Comparison of ENCODE assay signal across 28 cellular contexts in the genomic region with DNA sequence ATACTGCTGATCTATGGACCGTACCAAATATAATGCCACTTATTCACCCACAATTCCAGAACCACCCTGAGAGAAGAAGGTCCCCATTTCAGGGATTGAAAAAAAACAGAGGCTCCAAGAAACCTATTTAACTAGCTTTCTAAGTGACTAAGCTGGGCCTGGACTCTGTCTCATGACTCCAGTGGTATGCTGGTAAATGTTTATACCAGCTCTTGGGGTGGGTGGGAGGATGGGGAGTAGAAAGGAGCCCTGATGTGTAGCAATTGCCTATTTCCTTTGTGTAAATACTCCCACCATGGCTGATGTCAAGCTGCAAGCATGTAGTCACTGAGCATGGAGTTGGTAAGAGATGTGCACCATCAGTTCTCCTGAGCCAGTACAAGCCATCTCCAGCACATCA. TPM values are rescaled to one million over a fixed set of nuclear protein-coding genes. Genes with fewer than 3 reads are reported as not detected.
DNase-seq lines count a peak whose midpoint lies in the region; ATAC-seq, FAIRE-seq and TF ChIP-seq lines count a peak whose summit lies in the region.
"Had no signal": no experiment of that assay in that cellular context is flagged by ENCODE, and none has a peak within 500 bp of the region (broad histone marks: within the 10 kb centered on the region; RNA-seq: fewer than 3 reads in every experiment).

No MANE protein-coding gene starts in this region.

- H2AK9ac ChIP-seq in IMR-90 (replicated peaks; ENCODE audit: low read depth, low read length, poor library complexity): no peak overlapping the region

- no peaks in the 10 kb centered on the region for H3K9me2 ChIP-seq in GM23338 (ENCODE audit: insufficient read depth)

- H3K9me1 ChIP-seq in IMR-90 (ENCODE audit: insufficient read depth, low read length): no peaks in the 10 kb centered on the region

- H3K18ac ChIP-seq in IMR-90 (ENCODE audit: low read depth, low read length): no peak overlapping the region

- TF ChIP-seq POLR2A in A549 (IDR thresholded peaks at IDR 0.05; ENCODE audit: low read length): no peak
- no peak for TF ChIP-seq POLR2A in IMR-90 (IDR thresholded peaks at IDR 0.05; ENCODE audit: low read depth, low read length)

- no peaks in the 10 kb centered on the region for H3F3A ChIP-seq in GM23338 (replicated peaks; ENCODE audit: low read depth)

- ATAC-seq in A549 (peak in 1 of 2 experiments; percentile 19; a peak in 2 of 6 replicates), IMR-90 (ENCODE audit: low read depth) (peak; percentile 64; the same call in 1 of the 2 replicates), GM23338 (no peak)
- ATAC-seq in activated naive CD8-positive, alpha-beta T cell treated with anti-CD3 and anti-CD28 coated beads, Interleukin-2, amount 50 U/mL, for 24 hours: no peak
- ATAC-seq: PC-3, SK-N-SH treated with all-trans-retinoic acid at 6 μM for 48 hours had no signal

- in situ Hi-C loops in IMR-90 (cut with MboI; ENCODE audit: low sequenced_read_pairs) (no loop called here), mammary epithelial cell (cut with MboI; ENCODE audit: low sequenced_read_pairs in 2 of 2) (no loop called here)

- no peak overlapping the region for H3K9ac ChIP-seq in IMR-90 (ENCODE audit: low read depth, low read length)
- no peak overlapping the region for H3K9ac ChIP-seq in mammary epithelial cell (ENCODE audit: insufficient read depth, low read length)
- H3K9ac ChIP-seq: BLaER1 had no signal

- H3K27me3 ChIP-seq in IMR-90 (ENCODE audit: control insufficient read depth, insufficient read depth, low read length) (peaks cover 6% of the 10 kb centered on the region; the same call in 1 of the 2 replicates), mammary epithelial cell (ENCODE audit: insufficient read depth, low read length) (no peaks in the 10 kb centered on the region), GM23338 (ENCODE audit: insufficient read depth) (no peaks in the 10 kb centered on the region)
- H3K27me3 ChIP-seq: BLaER1 had no signal

- H2AFZ ChIP-seq in IMR-90 (replicated peaks; ENCODE audit: low read length, poor library complexity) (no peak overlapping the region), mammary epithelial cell (ENCODE audit: low read depth, low read length) (no peak overlapping the region), GM23338 (no peak overlapping the region)

- no peak overlapping the region for H2BK15ac ChIP-seq in IMR-90 (ENCODE audit: low read depth, low read length)

- TF ChIP-seq CTCF in A549 (IDR thresholded peaks at IDR 0.05) (no peak), IMR-90 (conservative IDR thresholded peaks at IDR 0.05; ENCODE audit: low read depth, low read length) (no peak), mammary epithelial cell (conservative IDR thresholded peaks at IDR 0.05 in 1 of 2, IDR thresholded peaks at IDR 0.05 in 1 of 2; ENCODE audit: extremely low read depth in 1 of 2, insufficient read depth in 1 of 2, low read depth in 1 of 2, low read length in 2 of 2) (no peak), GM23338 (conservative IDR thresholded peaks at IDR 0.05; ENCODE audit: low read depth in 2 of 2) (no peak)

- no peak overlapping the region for H3K4me3 Mint-ChIP-seq in activated naive CD8-positive, alpha-beta T cell treated with anti-CD3 and anti-CD28 coated beads, Interleukin-2, amount 50 U/mL, for 24 hours
- H3K4me3 Mint-ChIP-seq in GM23338: no peak overlapping the region
- H3K4me3 Mint-ChIP-seq: CD4-positive, CD25-positive, alpha-beta regulatory T cell had no signal

- no peak overlapping the region for H4K8ac ChIP-seq in IMR-90 (ENCODE audit: low read depth in 2 of 2, low read length in 2 of 2)

- no peak overlapping the region for H2BK20ac ChIP-seq in IMR-90 (ENCODE audit: low read depth, low read length)

- DNase-seq in A549 (ENCODE audit: low read depth in 1 of 2, low spot score in 1 of 2) (no peak), IMR-90 (peak; percentile 43), amniotic epithelial cell (ENCODE audit: low read depth) (peak; percentile 36), kidney tubule cell (ENCODE audit: low spot score) (peak; percentile 57), mammary epithelial cell (no peak), GM23338 (ENCODE audit: low spot score) (no peak)
- no peak for DNase-seq in activated naive CD8-positive, alpha-beta T cell treated with anti-CD3 and anti-CD28 coated beads, Interleukin-2, amount 50 U/mL, for 24 hours
- no peak for DNase-seq in activated CD4-positive, CD25-positive, alpha-beta regulatory T cell treated with anti-CD3 and anti-CD28 coated beads, Interleukin-2, amount 50 U/mL, for 72 hours
- DNase-seq: 8988T; CD4-positive, CD25-positive, alpha-beta regulatory T cell; DMS153; DND-41; HCEC 1CT; KG1; MM.1S; NCI-H1105; NCI-H1436 treated with DMSO at 0.1 percent for 48 hours; NCI-H187 treated with DMSO at 0.1 percent for 48 hours; NCI-H2107; NCI-H446 treated with DMSO at 0.1 percent for 48 hours; NCI-H526; NCI-H82; NK-92 treated with Interleukin-12 subunit alpha and Interleukin-12 subunit beta, amount 100 ng/mL, for 24 hours; PC-3 had no signal

- POLR2A ChIA-PET in A549 (lab: Yijun Ruan, JAX): no interaction called here
- POLR2A ChIA-PET in IMR-90 (lab: Charles Lee; ENCODE audit: unreplicated experiment): no interaction called here

- H3K4me1 Mint-ChIP-seq in activated naive CD8-positive, alpha-beta T cell treated with anti-CD3 and anti-CD28 coated beads, Interleukin-2, amount 50 U/mL, for 24 hours: no peaks in the 10 kb centered on the region
- peaks cover 2% of the 10 kb centered on the region; the same call in 2 of the 3 replicates for H3K4me1 Mint-ChIP-seq in GM23338
- H3K4me1 Mint-ChIP-seq: CD4-positive, CD25-positive, alpha-beta regulatory T cell had no signal

- H2BK5ac ChIP-seq in IMR-90 (ENCODE audit: low read depth, low read length, poor library complexity, severe bottlenecking): no peak overlapping the region

- no peak for FAIRE-seq in A549 (lab: Jason Lieb, UNC)
- FAIRE-seq: H1 had no signal

- H3K79me2 ChIP-seq in mammary epithelial cell (ENCODE audit: insufficient read depth, low read length) (no peaks in the 10 kb centered on the region), GM23338 (replicated peaks; ENCODE audit: insufficient read depth) (no peaks in the 10 kb centered on the region)

- H3K4me1 ChIP-seq in A549: peaks cover 17% of the 10 kb centered on the region; the same call in 2 of the 3 replicates
- H3K4me1 ChIP-seq in IMR-90 (ENCODE audit: control insufficient read depth, insufficient read depth, low read length): no peaks in the 10 kb centered on the region
- no peaks in the 10 kb centered on the region for H3K4me1 ChIP-seq in mammary epithelial cell (ENCODE audit: insufficient read depth, low read length)
- no peaks in the 10 kb centered on the region for H3K4me1 ChIP-seq in GM23338 (ENCODE audit: insufficient read depth)

- H3K27me3 Mint-ChIP-seq in activated naive CD8-positive, alpha-beta T cell treated with anti-CD3 and anti-CD28 coated beads, Interleukin-2, amount 50 U/mL, for 24 hours: peaks cover 16% of the 10 kb centered on the region
- peaks cover 11% of the 10 kb centered on the region for H3K27me3 Mint-ChIP-seq in GM23338 (ENCODE audit: insufficient read depth, low read depth, poor library complexity)

- no peak overlapping the region for H2AK5ac ChIP-seq in IMR-90 (ENCODE audit: low read depth, low read length)

- H4K91ac ChIP-seq in IMR-90 (ENCODE audit: insufficient read depth, low read depth, low read length): no peak overlapping the region

- WGBS in A549 (ENCODE audit: missing lambda C conversion rate): 36% methylated on average over 1 of the region's 1 CpG
- WGBS in IMR-90 (ENCODE audit: extremely low coverage in 2 of 2, insufficient read length in 1 of 2), 2 experiments: no CpG with 5 or more reads among the region's 1 CpG
- WGBS in mammary epithelial cell (ENCODE audit: low coverage, missing lambda C conversion rate): 100% methylated on average over 1 of the region's 1 CpG

- TF ChIP-seq EP300 in A549 (IDR thresholded peaks at IDR 0.05): no peak

- H3K4ac ChIP-seq in IMR-90 (ENCODE audit: low read depth, low read length): no peak overlapping the region

- no peak overlapping the region for H3K56ac ChIP-seq in IMR-90 (ENCODE audit: extremely low read depth, insufficient read depth, low read length)

- H3K4me3 ChIP-seq in A549: no peak overlapping the region
- no peak overlapping the region for H3K4me3 ChIP-seq in IMR-90 (ENCODE audit: insufficient read depth, low read depth, low read length)
- H3K4me3 ChIP-seq in mammary epithelial cell (replicated peaks in 1 of 3; ENCODE audit: insufficient read depth in 1 of 3, low read depth in 2 of 3, low read length in 3 of 3): no peak overlapping the region
- H3K4me3 ChIP-seq in GM23338: no peak overlapping the region
- H3K4me3 ChIP-seq: BLaER1 had no signal

- H3K14ac ChIP-seq in IMR-90 (replicated peaks; ENCODE audit: low read depth, low read length): no peak overlapping the region

- H3K9me3 Mint-ChIP-seq in activated naive CD8-positive, alpha-beta T cell treated with anti-CD3 and anti-CD28 coated beads, Interleukin-2, amount 50 U/mL, for 24 hours: no peaks in the 10 kb centered on the region
- peaks cover 3% of the 10 kb centered on the region; the same call in 1 of the 3 replicates for H3K9me3 Mint-ChIP-seq in GM23338

- TF ChIP-seq RAD21 in A549 (conservative IDR thresholded peaks at IDR 0.05 in 1 of 2, IDR thresholded peaks at IDR 0.05 in 1 of 2) (no peak), IMR-90 (IDR thresholded peaks at IDR 0.05; ENCODE audit: low read length) (no peak)

- H2BK120ac ChIP-seq in IMR-90 (ENCODE audit: low read depth, low read length): no peak overlapping the region

- CTCF ChIA-PET in A549 (lab: Yijun Ruan, JAX): interaction anchor here (3.2 kb wide), 1 partner anchor 79 kb away, joined by 10 read pairs; no protein-coding TSS in a partner anchor
- CTCF ChIA-PET in IMR-90 (lab: Yijun Ruan, JAX): no interaction called here
- CTCF ChIA-PET in mammary epithelial cell (lab: Charles Lee; ENCODE audit: low non-redundant PET): no interaction called here

- H4K5ac ChIP-seq in IMR-90 (ENCODE audit: low read depth, low read length): no peak overlapping the region

- H3K4me2 ChIP-seq in A549: peak overlapping the region; percentile 27; the same call in 2 of the 3 replicates
- no peak overlapping the region for H3K4me2 ChIP-seq in IMR-90 (ENCODE audit: low read depth, low read length)
- H3K4me2 ChIP-seq in mammary epithelial cell (ENCODE audit: insufficient read depth, low read depth, low read length): no peak overlapping the region
- H3K4me2 ChIP-seq in GM23338: no peak overlapping the region
- H3K4me2 ChIP-seq: BLaER1 had no signal

- H3K27ac Mint-ChIP-seq in activated naive CD8-positive, alpha-beta T cell treated with anti-CD3 and anti-CD28 coated beads, Interleukin-2, amount 50 U/mL, for 24 hours: no peak overlapping the region
- H3K27ac Mint-ChIP-seq in GM23338: no peak overlapping the region
- H3K27ac Mint-ChIP-seq: CD4-positive, CD25-positive, alpha-beta regulatory T cell had no signal

- no peaks in the 10 kb centered on the region for H3K9me3 ChIP-seq in A549
- H3K9me3 ChIP-seq in IMR-90 (ENCODE audit: control insufficient read depth, insufficient read depth, low read length): no peaks in the 10 kb centered on the region
- no peaks in the 10 kb centered on the region for H3K9me3 ChIP-seq in mammary epithelial cell (replicated peaks; ENCODE audit: insufficient read depth, low read length)
- H3K9me3 ChIP-seq: BLaER1 had no signal

- 0 out of 2 replicates have a peak, but pooled peaks cover 6% of the 10 kb centered on the region for H4K20me1 ChIP-seq in IMR-90 (ENCODE audit: insufficient read depth, low read length)
- H4K20me1 ChIP-seq in mammary epithelial cell (ENCODE audit: insufficient read depth, low read length): no peaks in the 10 kb centered on the region
- H4K20me1 ChIP-seq in GM23338 (replicated peaks; ENCODE audit: insufficient read depth): no peaks in the 10 kb centered on the region
- H4K20me1 ChIP-seq: BLaER1 had no signal

- H3K79me1 ChIP-seq in IMR-90 (ENCODE audit: low read depth in 1 of 2, low read length in 2 of 2): no peaks in the 10 kb centered on the region

- H3K23ac ChIP-seq in IMR-90 (ENCODE audit: low read depth, low read length): no peak overlapping the region

- intact Hi-C loops in IMR-90 (cut with micrococcal nuclease): no loop called here
- intact Hi-C loops in mammary epithelial cell (cut with micrococcal nuclease): no loop called here

- H3K27ac ChIP-seq in A549 (no peak overlapping the region), IMR-90 (ENCODE audit: insufficient read depth, low read length) (no peak overlapping the region), mammary epithelial cell (ENCODE audit: insufficient read depth, low read depth, low read length) (no peak overlapping the region), GM23338 (ENCODE audit: low read depth) (no peak overlapping the region)
- H3K27ac ChIP-seq: BLaER1 had no signal

- H3K36me3 ChIP-seq in IMR-90 (ENCODE audit: control insufficient read depth, insufficient read depth, low read length) (no peaks in the 10 kb centered on the region), mammary epithelial cell (ENCODE audit: insufficient read depth, low read length) (no peaks in the 10 kb centered on the region), GM23338 (ENCODE audit: insufficient read depth) (no peaks in the 10 kb centered on the region)
- H3K36me3 ChIP-seq: BLaER1 had no signal

- H3K36me3 Mint-ChIP-seq in activated naive CD8-positive, alpha-beta T cell treated with anti-CD3 and anti-CD28 coated beads, Interleukin-2, amount 50 U/mL, for 24 hours (ENCODE audit: low read depth): no peaks in the 10 kb centered on the region
- H3K36me3 Mint-ChIP-seq in GM23338 (ENCODE audit: low read depth): no peaks in the 10 kb centered on the region
- H3K36me3 Mint-ChIP-seq: CD4-positive, CD25-positive, alpha-beta regulatory T cell had no signal

- dilution Hi-C loops in IMR-90 (cut with HindIII; ENCODE audit: low sequenced_read_pairs, unreplicated experiment): no loop called here
- dilution Hi-C loops in mammary epithelial cell (cut with HindIII; ENCODE audit: low sequenced_read_pairs): no loop called here

- BruUV-seq in IMR-90 (replicated peaks; lab: Mats Ljungman, UMichigan): no TSS peak
- no TSS peak for BruUV-seq in mammary epithelial cell (replicated peaks; lab: Mats Ljungman, UMichigan)

RNA-seq across cellular contexts. Expression of a gene that starts 2.8 kb away (rescaled TPM):
- not detected in 2 replicates for polyA plus RNA-seq in A549 (2011; rRNA removed)
- not detected in 2 replicates for polyA plus RNA-seq in A549 (2012; cell fraction: cytosol; rRNA removed)
- not detected in 2 replicates for polyA plus RNA-seq in A549 (2012; cell fraction: nucleus; rRNA removed)
- not detected in 3 replicates for polyA plus RNA-seq in A549 (2017; fragmentation: RNase III; extraction: RNeasy Plus Mini Kit Qiagen cat#74134 plus additional on column Dnase treatment)
- not detected in 2 replicates for polyA minus RNA-seq in A549 (2011; rRNA and poly(A)+ RNA removed)
- total RNA-seq in IMR-90 (2012; rRNA removed): not detected in 2 replicates
- not detected in 2 replicates for polyA plus RNA-seq in IMR-90 (2012; rRNA removed)
- not detected in 2 replicates for polyA plus RNA-seq in IMR-90 (2012; cell fraction: cytosol; rRNA removed)
- not detected in 2 replicates for polyA plus RNA-seq in IMR-90 (2012; cell fraction: nucleus; rRNA removed; ENCODE audit: low replicate concordance)
- not detected for total RNA-seq in mammary epithelial cell
- not detected for polyA plus RNA-seq in mammary epithelial cell
- polyA minus RNA-seq in mammary epithelial cell: not detected
- total RNA-seq in GM23338 (2014; rRNA removed; shearing (Covaris generic)): not detected in 2 replicates
- polyA plus RNA-seq in GM23338 (2016; fragmentation: Nextera tagmentation; extraction: Ambion mirVana): not detected in 2 replicates
- total RNA-seq: CD4-positive, CD25-positive, alpha-beta regulatory T cell; H1; HT1080; PC-3 had no signal
- polyA plus RNA-seq: CD4-positive, CD25-positive, alpha-beta regulatory T cell; H1 had no signal

RNA-seq across cellular contexts. Expression of a gene that starts 12.3 kb away (rescaled TPM):
- polyA plus RNA-seq in A549 (2011; rRNA removed): not detected in 2 replicates
- polyA plus RNA-seq in A549 (2012; cell fraction: cytosol; rRNA removed): 0.03 TPM in 1 of 2 replicates, not detected in the other
- polyA plus RNA-seq in A549 (2012; cell fraction: nucleus; rRNA removed): 0.06 TPM in 1 of 2 replicates, not detected in the other
- polyA plus RNA-seq in A549 (2017; fragmentation: RNase III; extraction: RNeasy Plus Mini Kit Qiagen cat#74134 plus additional on column Dnase treatment): not detected in 3 replicates
- polyA minus RNA-seq in A549 (2011; rRNA and poly(A)+ RNA removed): not detected in 2 replicates
- total RNA-seq in IMR-90 (2012; rRNA removed): not detected in 2 replicates
- not detected in 2 replicates for polyA plus RNA-seq in IMR-90 (2012; rRNA removed)
- polyA plus RNA-seq in IMR-90 (2012; cell fraction: cytosol; rRNA removed): not detected in 2 replicates
- polyA plus RNA-seq in IMR-90 (2012; cell fraction: nucleus; rRNA removed; ENCODE audit: low replicate concordance): 0.10 and 0.17 TPM in 2 replicates
- not detected for total RNA-seq in mammary epithelial cell
- not detected for polyA plus RNA-seq in mammary epithelial cell
- not detected for polyA minus RNA-seq in mammary epithelial cell
- not detected in 2 replicates for total RNA-seq in GM23338 (2014; rRNA removed; shearing (Covaris generic))
- not detected in 2 replicates for polyA plus RNA-seq in GM23338 (2016; fragmentation: Nextera tagmentation; extraction: Ambion mirVana)
- total RNA-seq: CD4-positive, CD25-positive, alpha-beta regulatory T cell; H1; HT1080; PC-3 had no signal

RNA-seq across cellular contexts. Expression of a gene that starts 40.0 kb away (rescaled TPM):
- polyA plus RNA-seq in A549 (2011; rRNA removed) (0.36 and 0.37 TPM in 2 replicates), A549 (2017; fragmentation: RNase III; extraction: RNeasy Plus Mini Kit Qiagen cat#74134 plus additional on column Dnase treatment) (0.05 to 0.17 TPM in 2 of 3 replicates, not detected in the other), IMR-90 (2012; rRNA removed) (not detected in 2 replicates), mammary epithelial cell (not detected), GM23338 (2016; fragmentation: Nextera tagmentation; extraction: Ambion mirVana) (0.15 and 0.23 TPM in 2 replicates)
- polyA plus RNA-seq in A549 (2012; cell fraction: cytosol; rRNA removed): 0.21 and 0.34 TPM in 2 replicates
- polyA plus RNA-seq in A549 (2012; cell fraction: nucleus; rRNA removed): 0.17 and 0.23 TPM in 2 replicates
- 0.15 and 0.17 TPM in 2 replicates for polyA minus RNA-seq in A549 (2011; rRNA and poly(A)+ RNA removed)
- total RNA-seq in IMR-90 (2012; rRNA removed) (not detected in 2 replicates), mammary epithelial cell (not detected)
- polyA plus RNA-seq in IMR-90 (2012; cell fraction: cytosol; rRNA removed): not detected in 2 replicates
- polyA plus RNA-seq in IMR-90 (2012; cell fraction: nucleus; rRNA removed; ENCODE audit: low replicate concordance): not detected in 2 replicates
- polyA minus RNA-seq in mammary epithelial cell: not detected
- 0.35 TPM in 1 of 2 replicates, not detected in the other for total RNA-seq in GM23338 (2014; rRNA removed; shearing (Covaris generic))
- total RNA-seq: CD4-positive, CD25-positive, alpha-beta regulatory T cell; HT1080; PC-3 had no signal
- polyA plus RNA-seq: CD4-positive, CD25-positive, alpha-beta regulatory T cell had no signal

RNA-seq across cellular contexts. Expression of a gene that starts 42.5 kb away (rescaled TPM):
- polyA plus RNA-seq in A549 (2011; rRNA removed): 282 and 288 TPM in 2 replicates
- 209 and 269 TPM in 2 replicates for polyA plus RNA-seq in A549 (2012; cell fraction: cytosol; rRNA removed)
- 245 and 266 TPM in 2 replicates for polyA plus RNA-seq in A549 (2012; cell fraction: nucleus; rRNA removed)
- 323 to 357 TPM (median 335 TPM) in 3 replicates for polyA plus RNA-seq in A549 (2017; fragmentation: RNase III; extraction: RNeasy Plus Mini Kit Qiagen cat#74134 plus additional on column Dnase treatment)
- 314 and 342 TPM in 2 replicates for polyA minus RNA-seq in A549 (2011; rRNA and poly(A)+ RNA removed)
- total RNA-seq in IMR-90 (2012; rRNA removed): 144 and 146 TPM in 2 replicates
- polyA plus RNA-seq in IMR-90 (2012; rRNA removed): 101 and 106 TPM in 2 replicates
- polyA plus RNA-seq in IMR-90 (2012; cell fraction: cytosol; rRNA removed): 58.6 and 84.5 TPM in 2 replicates
- 41.6 and 70.5 TPM in 2 replicates for polyA plus RNA-seq in IMR-90 (2012; cell fraction: nucleus; rRNA removed; ENCODE audit: low replicate concordance)
- total RNA-seq in mammary epithelial cell: 100 to 1,000 TPM in 1 of 2 donors, 10 to 100 TPM in 1; 53.0 to 127 TPM
- 160 TPM for polyA plus RNA-seq in mammary epithelial cell
- polyA minus RNA-seq in mammary epithelial cell: 291 TPM
- 210 and 216 TPM in 2 replicates for total RNA-seq in GM23338 (2014; rRNA removed; shearing (Covaris generic))
- 205 and 225 TPM in 2 replicates for polyA plus RNA-seq in GM23338 (2016; fragmentation: Nextera tagmentation; extraction: Ambion mirVana)

RNA-seq across cellular contexts. Expression of a gene that starts 48.8 kb away (rescaled TPM):
- polyA plus RNA-seq in A549 (2011; rRNA removed) (0.30 TPM in 2 replicates), A549 (2017; fragmentation: RNase III; extraction: RNeasy Plus Mini Kit Qiagen cat#74134 plus additional on column Dnase treatment) (0.12 to 0.22 TPM (median 0.13 TPM) in 3 replicates), IMR-90 (2012; rRNA removed) (21.1 and 22.0 TPM in 2 replicates), mammary epithelial cell (105 TPM), GM23338 (2016; fragmentation: Nextera tagmentation; extraction: Ambion mirVana) (11.5 and 14.3 TPM in 2 replicates)
- 0.19 and 0.30 TPM in 2 replicates for polyA plus RNA-seq in A549 (2012; cell fraction: cytosol; rRNA removed)
- polyA plus RNA-seq in A549 (2012; cell fraction: nucleus; rRNA removed): 0.52 and 1.5 TPM in 2 replicates
- 0.33 and 0.83 TPM in 2 replicates for polyA minus RNA-seq in A549 (2011; rRNA and poly(A)+ RNA removed)
- total RNA-seq in IMR-90 (2012; rRNA removed) (10.6 and 12.7 TPM in 2 replicates), mammary epithelial cell (10 to 100 TPM; 22.7 to 27.6 TPM)
- 10.0 and 16.3 TPM in 2 replicates for polyA plus RNA-seq in IMR-90 (2012; cell fraction: cytosol; rRNA removed)
- 19.7 and 20.5 TPM in 2 replicates for polyA plus RNA-seq in IMR-90 (2012; cell fraction: nucleus; rRNA removed; ENCODE audit: low replicate concordance)
- 69.4 TPM for polyA minus RNA-seq in mammary epithelial cell
- total RNA-seq in GM23338 (2014; rRNA removed; shearing (Covaris generic)): 23.7 and 24.8 TPM in 2 replicates

Comparison
In these comparisons a context has a peak if more than half of its experiments do, and no peak if none do; other contexts are left out.
1. DNase-seq: peak in IMR-90 (single experiment), amniotic epithelial cell (single experiment) and kidney tubule cell (single experiment); none in A549 (0 of 2), activated naive CD8-positive, alpha-beta T cell treated with anti-CD3 and anti-CD28 coated beads, Interleukin-2, amount 50 U/mL, for 24 hours (single experiment), activated CD4-positive, CD25-positive, alpha-beta regulatory T cell treated with anti-CD3 and anti-CD28 coated beads, Interleukin-2, amount 50 U/mL, for 72 hours (single experiment), mammary epithelial cell (single experiment) and GM23338 (single experiment).